ENCODE assay signal across 18 cellular contexts in genomic region chr20:61426361-61426760, GRCh38.
DNase-seq lines count a peak whose midpoint lies in the region; ATAC-seq and TF ChIP-seq lines count a peak whose summit lies in the region.
"Had no signal": no experiment of that assay in that cellular context is flagged by ENCODE, and none has a peak within 500 bp of the region (broad histone marks: within the 10 kb centered on the region; RNA-seq: fewer than 3 reads in every experiment).

No MANE protein-coding gene starts in this region.

- no peak for ATAC-seq in HG02678 (IDR thresholded peaks at IDR 0.05; ENCODE audit: unreplicated experiment)
- ATAC-seq in GM21717 (IDR thresholded peaks at IDR 0.05; ENCODE audit: unreplicated experiment) = no peak
- no peak for ATAC-seq in GM19455 (IDR thresholded peaks at IDR 0.05; ENCODE audit: unreplicated experiment)

- no peak overlapping the region for H3K27ac ChIP-seq in neural progenitor cell
- H3K27ac ChIP-seq: C4-2B, KMS-11, SJSA1 had no signal

- peaks cover 9% of the 10 kb centered on the region for H3F3A ChIP-seq in neural progenitor cell (ENCODE audit: low read depth)

- peaks cover 30% of the 10 kb centered on the region for H3K4me1 Mint-ChIP-seq in neural progenitor cell

- H3K4me2 ChIP-seq in neural progenitor cell = no peak overlapping the region
- H3K4me2 ChIP-seq: KMS-11 had no signal

- H3K79me2 ChIP-seq in neural progenitor cell (ENCODE audit: low read depth) = no peaks in the 10 kb centered on the region

- peak overlapping the region; percentile 10 for H3K27ac Mint-ChIP-seq in neural progenitor cell

- H3K9me3 ChIP-seq in neural progenitor cell (ENCODE audit: low read depth) = no peaks in the 10 kb centered on the region
- H3K9me3 ChIP-seq: SJSA1 had no signal

- no peaks in the 10 kb centered on the region for H3K36me3 ChIP-seq in neural progenitor cell
- H3K36me3 ChIP-seq: SJSA1 had no signal

- H3K27me3 ChIP-seq in neural progenitor cell = no peaks in the 10 kb centered on the region

- H3K9me3 Mint-ChIP-seq in neural progenitor cell = no peaks in the 10 kb centered on the region

- no peak overlapping the region for H3K4me3 ChIP-seq in neural progenitor cell
- H3K4me3 ChIP-seq: SJSA1 had no signal

- H3K4me3 Mint-ChIP-seq in neural progenitor cell = no peak overlapping the region

- no peak for TF ChIP-seq CTCF in neural progenitor cell (IDR thresholded peaks at IDR 0.05)

- H4K20me1 ChIP-seq in neural progenitor cell (ENCODE audit: low read depth) = no peaks in the 10 kb centered on the region

- H3K36me3 Mint-ChIP-seq in neural progenitor cell = no peaks in the 10 kb centered on the region

- no peak overlapping the region for H3K9ac ChIP-seq in neural progenitor cell
- H3K9ac ChIP-seq: KMS-11 had no signal

- H3K27me3 Mint-ChIP-seq in neural progenitor cell (ENCODE audit: insufficient read depth, low read depth) = peaks cover 12% of the 10 kb centered on the region

- peaks cover 8% of the 10 kb centered on the region for H3K4me1 ChIP-seq in neural progenitor cell

- no peak overlapping the region for H2AFZ ChIP-seq in neural progenitor cell (replicated peaks)

- DNase-seq in HPDE6-E6E7 (ENCODE audit: extremely low spot score) (peak; percentile 32), NCI-H1417 treated with DMSO at 0.1 percent for 48 hours (lab: John Stamatoyannopoulos, UW) (peak; percentile 1), dermis blood vessel endothelial cell (peak; percentile 27), neural progenitor cell (ENCODE audit: low spot score) (no peak)
- DNase-seq: ACHN, GOT3, MM.1S, NCI-H1092, NCI-H2081, NCI-H2171 treated with DMSO at 0.1 percent for 48 hours, NCI-H446, NCI-H748 treated with DMSO at 0.1 percent for 48 hours had no signal
